8 cellular contexts compared by ENCODE assay signal in genomic region chrX:73943900-73944581, GRCh38.
DNase-seq lines count a peak whose midpoint lies in the region; ATAC-seq and TF ChIP-seq lines count a peak whose summit lies in the region.

No MANE protein-coding gene starts in this region.

- no peaks in the 10 kb centered on the region for H3K9me3 Mint-ChIP-seq in CD4-positive, alpha-beta T cell
- no peaks in the 10 kb centered on the region for H3K9me3 Mint-ChIP-seq in activated CD8-positive, alpha-beta T cell treated with anti-CD3 and anti-CD28 coated beads for 36 hours

- DNase-seq in CD4-positive, alpha-beta T cell = peak; percentile 70 to 90 (median 78)
- DNase-seq in NCI-H774 (lab: John Stamatoyannopoulos, UW) (peak; percentile 62), lung (ENCODE audit: low spot score) (peak; percentile 93)
- DNase-seq in activated CD8-positive, alpha-beta T cell treated with anti-CD3 and anti-CD28 coated beads for 36 hours = peak; percentile 88
- DNase-seq in effector CD8-positive, alpha-beta T cell (lab: John Stamatoyannopoulos, UW) = peak; percentile 66
- peak; percentile 55 to 73 (median 67) for DNase-seq in stimulated activated CD4-positive, alpha-beta T cell treated with anti-CD3 and anti-CD28 coated beads, TNF-alpha, amount 100 ng/mL, for 4 hours (ENCODE audit: low read depth in 3 of 3)

- peaks cover 29% of the 10 kb centered on the region for H3K4me1 Mint-ChIP-seq in CD4-positive, alpha-beta T cell (ENCODE audit: low read depth)
- H3K4me1 Mint-ChIP-seq in activated CD8-positive, alpha-beta T cell treated with anti-CD3 and anti-CD28 coated beads for 36 hours (ENCODE audit: low read depth) = peaks cover 13% of the 10 kb centered on the region

- intact Hi-C loops in CD4-positive, alpha-beta T cell (cut with DNase I, micrococcal nuclease) = loop anchor here (2.0 to 10.0 kb wide), 5 partner anchors 33 to 1759 kb away; partner anchors contain the start of genes PIN4 (in 1 of the 2) and UPRT (in 1 of the 2)
- intact Hi-C loops in activated CD8-positive, alpha-beta T cell treated with anti-CD3 and anti-CD28 coated beads for 36 hours (cut with micrococcal nuclease) = no loop called here

- ATAC-seq in CD4-positive, alpha-beta T cell (ENCODE audit: poor library complexity) = peak; percentile 99
- peak; percentile 97 for ATAC-seq in GM19438 (IDR thresholded peaks at IDR 0.05; ENCODE audit: low read depth, unreplicated experiment)
- peak; percentile 98 for ATAC-seq in HG03571 (IDR thresholded peaks at IDR 0.05; ENCODE audit: unreplicated experiment)
- peak; percentile 99 for ATAC-seq in activated CD8-positive, alpha-beta T cell treated with anti-CD3 and anti-CD28 coated beads for 36 hours
- peak; percentile 100 for ATAC-seq in lung (ENCODE audit: insufficient read depth, low FRiP score)

- no peaks in the 10 kb centered on the region for H3K27me3 ChIP-seq in CD4-positive, alpha-beta T cell (ENCODE audit: control insufficient read depth, insufficient read depth, low read length)
- H3K27me3 ChIP-seq in lung (ENCODE audit: control insufficient read depth, insufficient read depth) = no peaks in the 10 kb centered on the region

- peaks cover 0 to 3% of the 10 kb centered on the region in 2 donors for H3K4me1 ChIP-seq in lung (ENCODE audit: control insufficient read depth in 2 of 2, insufficient read depth in 2 of 2, low read length in 2 of 2)

- POLR2A ChIA-PET in CD4-positive, alpha-beta T cell (lab: Charles Lee) = interaction anchor here (0.7 to 1.1 kb wide), 5 partner anchors 26 to 729 kb away, joined by 3 to 7 read pairs (median 4); partner anchors contain the start of gene NAP1L2
- POLR2A ChIA-PET in activated CD8-positive, alpha-beta T cell treated with anti-CD3 and anti-CD28 coated beads for 36 hours (lab: Charles Lee) = interaction anchor here (0.6 to 0.9 kb wide), 2 partner anchors 252 to 962 kb away, joined by 3 to 5 read pairs; no protein-coding TSS in a partner anchor

- peaks cover 34% of the 10 kb centered on the region for H3K36me3 Mint-ChIP-seq in CD4-positive, alpha-beta T cell (ENCODE audit: low read depth)
- H3K36me3 Mint-ChIP-seq in activated CD8-positive, alpha-beta T cell treated with anti-CD3 and anti-CD28 coated beads for 36 hours (ENCODE audit: low read depth) = peaks cover 10% of the 10 kb centered on the region

- no peaks in the 10 kb centered on the region for H3K9me3 ChIP-seq in CD4-positive, alpha-beta T cell (ENCODE audit: control insufficient read depth, low read length)
- no peaks in the 10 kb centered on the region for H3K9me3 ChIP-seq in lung (ENCODE audit: control insufficient read depth in 2 of 2, insufficient read depth in 1 of 2, low read length in 1 of 2)

- peak overlapping the region; percentile 96 for H3K27ac Mint-ChIP-seq in CD4-positive, alpha-beta T cell
- peak overlapping the region; percentile 97 for H3K27ac Mint-ChIP-seq in activated CD8-positive, alpha-beta T cell treated with anti-CD3 and anti-CD28 coated beads for 36 hours

- peak overlapping the region; percentile 88 for H3K4me3 Mint-ChIP-seq in CD4-positive, alpha-beta T cell
- peak overlapping the region; percentile 94 for H3K4me3 Mint-ChIP-seq in activated CD8-positive, alpha-beta T cell treated with anti-CD3 and anti-CD28 coated beads for 36 hours

- H3K36me3 ChIP-seq in lung (ENCODE audit: control insufficient read depth in 2 of 2, insufficient read depth in 2 of 2, low read length in 2 of 2) = peaks cover 0 to under 1% of the 10 kb centered on the region in 2 donors

- no peaks in the 10 kb centered on the region for H3K27me3 Mint-ChIP-seq in CD4-positive, alpha-beta T cell
- H3K27me3 Mint-ChIP-seq in activated CD8-positive, alpha-beta T cell treated with anti-CD3 and anti-CD28 coated beads for 36 hours = no peaks in the 10 kb centered on the region

- peak overlapping the region; percentile 78 for H3K27ac ChIP-seq in CD4-positive, alpha-beta T cell (ENCODE audit: low read depth, low read length)
- peak overlapping the region; percentile 83 to 96 for H3K27ac ChIP-seq in lung (ENCODE audit: low read depth in 1 of 2, low read length in 1 of 2)

- WGBS in lung, 2 donors = 0% methylated on average over 16 to 35 of the region's 35 CpGs

- H3K4me3 ChIP-seq in lung = peak overlapping the region; percentile 84

- CTCF ChIA-PET in CD4-positive, alpha-beta T cell (lab: Charles Lee) = interaction anchor here (0.7 to 1.5 kb wide), 5 partner anchors 14 to 1667 kb away, joined by 3 to 4 read pairs (median 4); partner anchors contain the start of gene RPS4X
- CTCF ChIA-PET in activated CD8-positive, alpha-beta T cell treated with anti-CD3 and anti-CD28 coated beads for 36 hours (lab: Charles Lee) = no interaction called here

- TF ChIP-seq CTCF in CD4-positive, alpha-beta T cell (IDR thresholded peaks at IDR 0.05) = no peak
- TF ChIP-seq CTCF in activated CD8-positive, alpha-beta T cell treated with anti-CD3 and anti-CD28 coated beads for 36 hours (IDR thresholded peaks at IDR 0.05) = no peak
- TF ChIP-seq CTCF in lung (IDR thresholded peaks at IDR 0.05; ENCODE audit: control extremely low read depth, extremely low read depth) = no peak

Comparison
In these comparisons a context has a peak if more than half of its experiments do, and no peak if none do; other contexts are left out.
1. Peak in every context shown above with its lines: DNase-seq, ATAC-seq, H3K4me3 ChIP-seq and H3K27ac ChIP-seq.